ENCODE assay signal across 20 cellular contexts in genomic region chr16:2869502-2870064, GRCh38. TPM values are rescaled to one million over a fixed set of nuclear protein-coding genes. Genes with fewer than 3 reads are reported as not detected.
DNase-seq lines count a peak whose midpoint lies in the region; ATAC-seq and TF ChIP-seq lines count a peak whose summit lies in the region.
"Had no signal": no experiment of that assay in that cellular context is flagged by ENCODE, and none has a peak within 500 bp of the region (broad histone marks: within the 10 kb centered on the region; RNA-seq: fewer than 3 reads in every experiment).

No MANE protein-coding gene starts in this region.

- no peaks in the 10 kb centered on the region for H3K9me3 Mint-ChIP-seq in neural crest cell
- H3K9me3 Mint-ChIP-seq: activated T-helper 2 cell treated with anti-CD3 and anti-CD28 coated beads, Interferon-gamma antibody, Interleukin-2, Interleukin-4, amounts not matched to agents 10 μg/mL and 5 μg/mL and 100 μg/mL, durations not matched to agents 14 hours and 24 hours and 36 hours; nephron had no signal

- H3K27ac ChIP-seq in OCI-LY1 (ENCODE audit: low read depth, low read length, poor library complexity, severe bottlenecking): no peak overlapping the region
- H3K27ac ChIP-seq: cardiac muscle cell, epithelial cell of prostate had no signal

- peak; percentile 32 for DNase-seq in NCI-H2227 (lab: John Stamatoyannopoulos, UW; ENCODE audit: unreplicated experiment)
- DNase-seq in NCI-H2227 treated with DMSO at 0.1 percent for 48 hours (lab: John Stamatoyannopoulos, UW): no peak
- no peak for DNase-seq in neural crest cell (ENCODE audit: low read depth, low spot score)
- no peak for DNase-seq in ACHN
- DNase-seq: activated CD4-positive, alpha-beta T cell treated with anti-CD3 and anti-CD28 coated beads for 48 hours; dorsolateral prefrontal cortex; KG1; mesendoderm; NCI-H1105; NCI-H524; stimulated activated CD4-positive, alpha-beta T cell treated with anti-CD3 and anti-CD28 coated beads, Interleukin-4, amount 100 ng/mL, for 4 hours had no signal

- peaks cover 9% of the 10 kb centered on the region for H3K4me1 ChIP-seq in OCI-LY1 (ENCODE audit: insufficient read depth, low read length, severe bottlenecking)

- ATAC-seq in GM21381 (IDR thresholded peaks at IDR 0.05; ENCODE audit: unreplicated experiment): no peak

- H3K9me2 ChIP-seq in OCI-LY1 (ENCODE audit: low read depth, low read length): no peaks in the 10 kb centered on the region

- H3K27me3 Mint-ChIP-seq in neural crest cell (ENCODE audit: low read depth): peaks cover 81% of the 10 kb centered on the region

- no peak overlapping the region for H3K27ac Mint-ChIP-seq in neural crest cell (ENCODE audit: unreplicated experiment)
- H3K27ac Mint-ChIP-seq: activated T-helper 2 cell treated with anti-CD3 and anti-CD28 coated beads, Interferon-gamma antibody, Interleukin-2, Interleukin-4, amounts not matched to agents 10 μg/mL and 5 μg/mL and 100 μg/mL, durations not matched to agents 14 hours and 24 hours and 36 hours; B cell had no signal

- H3K36me3 Mint-ChIP-seq in neural crest cell (ENCODE audit: low read depth): no peaks in the 10 kb centered on the region

- TF ChIP-seq CTCF in OCI-LY1 (IDR thresholded peaks at IDR 0.05; ENCODE audit: low read length): no peak
- no peak for TF ChIP-seq CTCF in neural crest cell (conservative IDR thresholded peaks at IDR 0.05)

- H3K4me3 Mint-ChIP-seq in neural crest cell: peak overlapping the region; percentile 49
- H3K4me3 Mint-ChIP-seq: B cell had no signal

- H3K36me3 ChIP-seq in OCI-LY1 (ENCODE audit: insufficient read depth, low read length): no peaks in the 10 kb centered on the region
- H3K36me3 ChIP-seq: cardiac muscle cell had no signal

- no peak overlapping the region for H3K4me2 ChIP-seq in OCI-LY1 (ENCODE audit: low read length)

- H3K9me3 ChIP-seq in OCI-LY1 (ENCODE audit: low read length): no peaks in the 10 kb centered on the region

- H3K27me3 ChIP-seq in OCI-LY1 (ENCODE audit: insufficient read depth, low read length): no peaks in the 10 kb centered on the region
- H3K27me3 ChIP-seq: dorsolateral prefrontal cortex had no signal

- H3F3A ChIP-seq in OCI-LY1 (ENCODE audit: insufficient read depth, low read length): no peaks in the 10 kb centered on the region; the same call in 1 of the 2 replicates

- no peak overlapping the region for H3K9ac ChIP-seq in OCI-LY1 (ENCODE audit: low read length)

- no peaks in the 10 kb centered on the region for H4K20me1 ChIP-seq in OCI-LY1 (ENCODE audit: insufficient read depth, low read length)

- 0 out of 2 replicates have a peak overlapping the region, but pooled peaks have one; percentile 34 for H2AFZ ChIP-seq in OCI-LY1 (ENCODE audit: low read length)

- H3K4me1 Mint-ChIP-seq in neural crest cell: no peaks in the 10 kb centered on the region

- H3K79me2 ChIP-seq in OCI-LY1 (ENCODE audit: insufficient read depth, low read length): no peaks in the 10 kb centered on the region

- no peak overlapping the region for H3K4me3 ChIP-seq in OCI-LY1 (ENCODE audit: low read depth, low read length, poor library complexity, severe bottlenecking)
- H3K4me3 ChIP-seq: cardiac muscle cell had no signal

- in situ Hi-C loops in ACHN (cut with HindIII; ENCODE audit: low pct_ligation_motif_present, low pct_unique_long_range_greater_than_20kb, low sequenced_read_pairs): no loop called here

RNA-seq across cellular contexts. Expression of gene PRSS22, which starts 11.6 kb away (rescaled TPM):
- not detected in 2 replicates for total RNA-seq in neural crest cell
- total RNA-seq: activated T-helper 2 cell treated with anti-CD3 and anti-CD28 coated beads, Interferon-gamma antibody, Interleukin-2, Interleukin-4, amounts not matched to agents 10 μg/mL and 5 μg/mL and 100 μg/mL, durations not matched to agents 14 hours and 24 hours and 36 hours; B cell; cardiac muscle cell; frontal cortex; pulmonary artery endothelial cell had no signal

RNA-seq across cellular contexts. Expression of gene FLYWCH2, which starts 13.4 kb away (rescaled TPM):
- 32.3 and 32.4 TPM in 2 replicates for total RNA-seq in neural crest cell

RNA-seq across cellular contexts. Expression of gene ZG16B, which starts 39.5 kb away (rescaled TPM):
- not detected in 2 replicates for total RNA-seq in neural crest cell
- total RNA-seq: B cell, cardiac muscle cell, frontal cortex had no signal

RNA-seq across cellular contexts. Expression of gene FLYWCH1, which starts 42.1 kb away (rescaled TPM):
- 26.4 and 26.7 TPM in 2 replicates for total RNA-seq in neural crest cell

RNA-seq across cellular contexts. Expression of gene PRSS21, which starts 52.5 kb away (rescaled TPM):
- not detected in 2 replicates for total RNA-seq in neural crest cell
- total RNA-seq: cardiac muscle cell, frontal cortex had no signal
